9 cellular contexts compared by ENCODE assay signal in the genomic region with DNA sequence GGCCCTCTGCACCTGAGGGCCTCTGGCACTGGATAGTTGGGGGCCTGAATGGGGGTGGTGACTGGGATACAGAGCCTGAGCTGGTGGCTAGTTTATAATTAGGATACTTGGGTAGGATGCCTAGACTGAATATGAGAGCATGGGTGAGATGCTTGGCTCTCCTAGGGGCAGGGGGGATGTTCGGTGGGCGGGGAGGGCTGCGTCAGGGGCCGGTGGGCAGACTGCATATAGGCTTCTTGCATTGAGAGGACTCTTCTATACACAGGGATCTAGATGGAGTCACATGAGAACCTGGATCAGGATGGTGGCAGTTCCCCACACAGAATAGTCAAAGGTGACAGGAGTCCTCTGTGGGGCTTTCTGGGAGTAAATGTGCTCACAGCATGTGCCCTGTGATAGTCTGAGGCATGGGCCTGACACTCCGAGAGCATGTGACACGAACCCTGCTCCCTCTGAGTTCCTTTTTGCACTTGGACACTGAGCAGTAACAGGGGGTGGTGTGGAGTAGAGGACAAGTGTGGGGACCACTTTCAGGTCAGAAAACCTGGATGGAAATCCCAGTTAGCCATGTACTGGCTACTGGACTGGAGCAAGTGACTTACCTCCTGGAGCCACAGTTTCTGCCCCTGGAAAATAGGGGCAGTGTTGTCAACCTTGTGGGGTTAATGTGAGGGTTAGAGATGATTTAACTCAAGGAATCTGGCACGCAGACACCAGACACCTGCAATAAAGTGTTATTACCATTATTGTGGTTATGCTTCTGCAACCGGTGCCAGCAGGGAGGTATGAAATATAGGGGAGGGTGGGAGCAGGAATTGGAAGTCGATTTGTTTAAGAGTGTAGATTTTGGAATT. TPM values are rescaled to one million over a fixed set of nuclear protein-coding genes. Genes with fewer than 3 reads are reported as not detected.
DNase-seq lines count a peak whose midpoint lies in the region; ATAC-seq and TF ChIP-seq lines count a peak whose summit lies in the region.
"Had no signal": no experiment of that assay in that cellular context is flagged by ENCODE, and none has a peak within 500 bp of the region (broad histone marks: within the 10 kb centered on the region; RNA-seq: fewer than 3 reads in every experiment).

No MANE protein-coding gene starts in this region.

- H3K9me3 Mint-ChIP-seq in neural crest cell, result no peaks in the 10 kb centered on the region

- H3K36me3 Mint-ChIP-seq in neural crest cell (ENCODE audit: low read depth), result peaks cover 4% of the 10 kb centered on the region

- no peak for TF ChIP-seq CTCF in neural crest cell (conservative IDR thresholded peaks at IDR 0.05)
- TF ChIP-seq CTCF in GM13977 (IDR thresholded peaks at IDR 0.05; ENCODE audit: extremely low read depth, insufficient read depth, missing control alignments), result no peak

- in situ Hi-C loops in GM13977 (cut with MboI; ENCODE audit: low pct_unique_long_range_greater_than_20kb, low sequenced_read_pairs, unreplicated experiment), result no loop called here

- ATAC-seq in HG03095 (IDR thresholded peaks at IDR 0.05; ENCODE audit: unreplicated experiment), result no peak
- ATAC-seq in GM18858 (IDR thresholded peaks at IDR 0.05; ENCODE audit: unreplicated experiment), result no peak

- peaks cover 75% of the 10 kb centered on the region for H3K4me1 Mint-ChIP-seq in neural crest cell

- H3K9ac ChIP-seq in NT2/D1 (ENCODE audit: insufficient read length, low read depth), result peak overlapping the region; percentile 92

- peaks cover 40% of the 10 kb centered on the region for H3K4me1 ChIP-seq in NT2/D1 (ENCODE audit: insufficient read depth, insufficient read length)
- H3K4me1 ChIP-seq in ectodermal cell (ENCODE audit: control insufficient read depth, insufficient read depth, low read length), result peaks cover 53% of the 10 kb centered on the region

- no peaks in the 10 kb centered on the region for H3K9me3 ChIP-seq in NT2/D1 (ENCODE audit: insufficient read depth, low read length)
- no peaks in the 10 kb centered on the region for H3K9me3 ChIP-seq in ectodermal cell (ENCODE audit: control insufficient read depth, low read length)

- H3K4me3 ChIP-seq in NT2/D1 (ENCODE audit: insufficient read length, low read depth) (peak overlapping the region; percentile 85), ectodermal cell (ENCODE audit: insufficient read depth, low read depth, low read length) (peak overlapping the region; percentile 95)

- H3K27ac Mint-ChIP-seq in neural crest cell (ENCODE audit: unreplicated experiment), result peak overlapping the region; percentile 27

- peak in 8 of 14 donors; percentile 18 to 52 (median 45) for DNase-seq in C1 segment of cervical spinal cord (lab: John Stamatoyannopoulos, UW)
- DNase-seq in NT2/D1 (ENCODE audit: low read depth, low spot score), result no peak
- DNase-seq in neural crest cell (ENCODE audit: low read depth, low spot score), result no peak
- DNase-seq in GM13977 (ENCODE audit: low spot score), result no peak
- no peak for DNase-seq in AG08396 (ENCODE audit: low spot score)
- DNase-seq: occipital lobe had no signal

- no peak overlapping the region for H3K27ac ChIP-seq in ectodermal cell (ENCODE audit: insufficient read depth, low read depth, low read length, poor library complexity, severe bottlenecking)

- H3K4me3 Mint-ChIP-seq in neural crest cell, result peak overlapping the region; percentile 95

- H3K36me3 ChIP-seq in NT2/D1 (ENCODE audit: insufficient read depth, insufficient read length, low read length) (peaks cover 55% of the 10 kb centered on the region), ectodermal cell (ENCODE audit: control insufficient read depth, insufficient read depth, low read length) (peaks cover 4% of the 10 kb centered on the region)

- WGBS in ectodermal cell, 2 experiments, result 90 to 91% methylated on average over 9 of the region's 9 CpGs

- H3K27me3 Mint-ChIP-seq in neural crest cell (ENCODE audit: low read depth), result no peaks in the 10 kb centered on the region

- H3K27me3 ChIP-seq in NT2/D1 (ENCODE audit: insufficient read depth, insufficient read length) (peaks cover 11% of the 10 kb centered on the region), ectodermal cell (ENCODE audit: control insufficient read depth, insufficient read depth, low read length, poor library complexity, severe bottlenecking) (peaks cover 12% of the 10 kb centered on the region)

RNA-seq across cellular contexts. Expression of gene MAP7D1, which starts 2.2 kb away (rescaled TPM):
- polyA plus RNA-seq in ectodermal cell (2013, experiment 1 of 4), result 131 TPM
- polyA plus RNA-seq in ectodermal cell (2013, experiment 2 of 4), result 138 TPM
- polyA plus RNA-seq in ectodermal cell (2013, experiment 3 of 4), result 98.5 TPM
- polyA plus RNA-seq in ectodermal cell (2013, experiment 4 of 4), result 108 TPM
- total RNA-seq in neural crest cell, result 165 and 166 TPM in 2 replicates

RNA-seq across cellular contexts. Expression of gene TRAPPC3, which starts 8.9 kb away (rescaled TPM):
- polyA plus RNA-seq in ectodermal cell (2013, experiment 1 of 4), result 63.7 TPM
- polyA plus RNA-seq in ectodermal cell (2013, experiment 2 of 4), result 64.2 TPM
- polyA plus RNA-seq in ectodermal cell (2013, experiment 3 of 4), result 59.8 TPM
- polyA plus RNA-seq in ectodermal cell (2013, experiment 4 of 4), result 68.0 TPM
- 48.6 and 52.8 TPM in 2 replicates for total RNA-seq in neural crest cell

RNA-seq across cellular contexts. Expression of gene COL8A2, which starts 33.2 kb away (rescaled TPM):
- 0.09 TPM for polyA plus RNA-seq in ectodermal cell (2013, experiment 1 of 4)
- polyA plus RNA-seq in ectodermal cell (2013, experiment 2 of 4), result 0.12 TPM
- polyA plus RNA-seq in ectodermal cell (2013, experiment 3 of 4), result 0.27 TPM
- 0.32 TPM for polyA plus RNA-seq in ectodermal cell (2013, experiment 4 of 4)
- 0.09 TPM in 2 replicates for total RNA-seq in neural crest cell

Comparison
In these comparisons a context has a peak if more than half of its experiments do, and no peak if none do; other contexts are left out.
1. DNase-seq: peak in C1 segment of cervical spinal cord (8 of 14); none in NT2/D1 (single experiment), neural crest cell (single experiment), GM13977 (single experiment) and AG08396 (single experiment).